In the genomic region with DNA sequence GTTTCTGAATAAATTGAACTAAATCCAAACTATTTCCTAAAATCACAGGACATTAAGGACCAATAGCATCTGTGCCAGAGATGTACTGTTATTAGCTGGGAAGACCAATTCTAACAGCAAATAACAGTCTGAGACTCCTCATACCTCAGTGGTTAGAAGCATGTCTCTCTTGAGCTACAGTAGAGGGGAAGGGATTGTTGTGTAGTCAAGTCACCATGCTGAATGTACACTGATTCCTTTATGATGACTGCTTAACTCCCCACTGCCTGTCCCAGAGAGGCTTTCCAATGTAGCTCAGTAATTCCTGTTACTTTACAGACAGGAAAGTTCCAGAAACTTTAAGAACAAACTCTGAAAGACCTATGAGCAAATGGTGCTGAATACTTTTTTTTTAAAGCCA, we compare ENCODE assay signal across 1 cellular context.
TF ChIP-seq lines count a peak whose summit lies in the region.

No MANE protein-coding gene starts in this region.

TF ChIP-seq in HepG2, 621 proteins besides CTCF, POLR2A, EP300 and RAD21:
- TF ChIP-seq, protein P1, sequence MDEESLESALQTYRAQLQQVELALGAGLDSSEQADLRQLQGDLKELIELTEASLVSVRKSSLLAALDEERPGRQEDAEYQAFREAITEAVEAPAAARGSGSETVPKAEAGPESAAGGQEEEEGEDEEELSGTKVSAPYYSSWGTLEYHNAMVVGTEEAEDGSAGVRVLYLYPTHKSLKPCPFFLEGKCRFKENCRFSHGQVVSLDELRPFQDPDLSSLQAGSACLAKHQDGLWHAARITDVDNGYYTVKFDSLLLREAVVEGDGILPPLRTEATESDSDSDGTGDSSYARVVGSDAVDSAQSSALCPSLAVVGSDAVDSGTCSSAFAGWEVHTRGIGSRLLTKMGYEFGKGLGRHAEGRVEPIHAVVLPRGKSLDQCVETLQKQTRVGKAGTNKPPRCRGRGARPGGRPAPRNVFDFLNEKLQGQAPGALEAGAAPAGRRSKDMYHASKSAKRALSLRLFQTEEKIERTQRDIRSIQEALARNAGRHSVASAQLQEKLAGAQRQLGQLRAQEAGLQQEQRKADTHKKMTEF (CRISPR knock-in tag; IDR thresholded peaks at IDR 0.05): no peak
- TF ChIP-seq ZNF543 (CRISPR knock-in tag; IDR thresholded peaks at IDR 0.05) (no peak), SAP130 (CRISPR knock-in tag; IDR thresholded peaks at IDR 0.05; ENCODE audit: low read depth) (no peak), TMF1 (CRISPR knock-in tag; IDR thresholded peaks at IDR 0.05; ENCODE audit: low read depth) (no peak), BORCS8-MEF2B (CRISPR knock-in tag; IDR thresholded peaks at IDR 0.05) (no peak), MXI1 (IDR thresholded peaks at IDR 0.05; ENCODE audit: borderline replicate concordance, low read depth, low read length) (no peak), KLF12 (CRISPR knock-in tag; IDR thresholded peaks at IDR 0.05; ENCODE audit: borderline replicate concordance) (no peak)
- TF ChIP-seq, protein P2, sequence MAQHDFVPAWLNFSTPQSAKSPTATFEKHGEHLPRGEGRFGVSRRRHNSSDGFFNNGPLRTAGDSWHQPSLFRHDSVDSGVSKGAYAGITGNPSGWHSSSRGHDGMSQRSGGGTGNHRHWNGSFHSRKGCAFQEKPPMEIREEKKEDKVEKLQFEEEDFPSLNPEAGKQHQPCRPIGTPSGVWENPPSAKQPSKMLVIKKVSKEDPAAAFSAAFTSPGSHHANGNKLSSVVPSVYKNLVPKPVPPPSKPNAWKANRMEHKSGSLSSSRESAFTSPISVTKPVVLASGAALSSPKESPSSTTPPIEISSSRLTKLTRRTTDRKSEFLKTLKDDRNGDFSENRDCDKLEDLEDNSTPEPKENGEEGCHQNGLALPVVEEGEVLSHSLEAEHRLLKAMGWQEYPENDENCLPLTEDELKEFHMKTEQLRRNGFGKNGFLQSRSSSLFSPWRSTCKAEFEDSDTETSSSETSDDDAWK (CRISPR knock-in tag; IDR thresholded peaks at IDR 0.05): no peak
- TF ChIP-seq, protein P3, sequence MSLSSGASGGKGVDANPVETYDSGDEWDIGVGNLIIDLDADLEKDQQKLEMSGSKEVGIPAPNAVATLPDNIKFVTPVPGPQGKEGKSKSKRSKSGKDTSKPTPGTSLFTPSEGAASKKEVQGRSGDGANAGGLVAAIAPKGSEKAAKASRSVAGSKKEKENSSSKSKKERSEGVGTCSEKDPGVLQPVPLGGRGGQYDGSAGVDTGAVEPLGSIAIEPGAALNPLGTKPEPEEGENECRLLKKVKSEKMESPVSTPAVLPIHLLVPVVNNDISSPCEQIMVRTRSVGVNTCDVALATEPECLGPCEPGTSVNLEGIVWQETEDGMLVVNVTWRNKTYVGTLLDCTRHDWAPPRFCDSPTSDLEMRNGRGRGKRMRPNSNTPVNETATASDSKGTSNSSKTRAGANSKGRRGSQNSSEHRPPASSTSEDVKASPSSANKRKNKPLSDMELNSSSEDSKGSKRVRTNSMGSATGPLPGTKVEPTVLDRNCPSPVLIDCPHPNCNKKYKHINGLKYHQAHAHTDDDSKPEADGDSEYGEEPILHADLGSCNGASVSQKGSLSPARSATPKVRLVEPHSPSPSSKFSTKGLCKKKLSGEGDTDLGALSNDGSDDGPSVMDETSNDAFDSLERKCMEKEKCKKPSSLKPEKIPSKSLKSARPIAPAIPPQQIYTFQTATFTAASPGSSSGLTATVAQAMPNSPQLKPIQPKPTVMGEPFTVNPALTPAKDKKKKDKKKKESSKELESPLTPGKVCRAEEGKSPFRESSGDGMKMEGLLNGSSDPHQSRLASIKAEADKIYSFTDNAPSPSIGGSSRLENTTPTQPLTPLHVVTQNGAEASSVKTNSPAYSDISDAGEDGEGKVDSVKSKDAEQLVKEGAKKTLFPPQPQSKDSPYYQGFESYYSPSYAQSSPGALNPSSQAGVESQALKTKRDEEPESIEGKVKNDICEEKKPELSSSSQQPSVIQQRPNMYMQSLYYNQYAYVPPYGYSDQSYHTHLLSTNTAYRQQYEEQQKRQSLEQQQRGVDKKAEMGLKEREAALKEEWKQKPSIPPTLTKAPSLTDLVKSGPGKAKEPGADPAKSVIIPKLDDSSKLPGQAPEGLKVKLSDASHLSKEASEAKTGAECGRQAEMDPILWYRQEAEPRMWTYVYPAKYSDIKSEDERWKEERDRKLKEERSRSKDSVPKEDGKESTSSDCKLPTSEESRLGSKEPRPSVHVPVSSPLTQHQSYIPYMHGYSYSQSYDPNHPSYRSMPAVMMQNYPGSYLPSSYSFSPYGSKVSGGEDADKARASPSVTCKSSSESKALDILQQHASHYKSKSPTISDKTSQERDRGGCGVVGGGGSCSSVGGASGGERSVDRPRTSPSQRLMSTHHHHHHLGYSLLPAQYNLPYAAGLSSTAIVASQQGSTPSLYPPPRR (CRISPR knock-in tag; IDR thresholded peaks at IDR 0.05; ENCODE audit: borderline replicate concordance): no peak
